26 cellular contexts compared by ENCODE assay signal in the genomic region with DNA sequence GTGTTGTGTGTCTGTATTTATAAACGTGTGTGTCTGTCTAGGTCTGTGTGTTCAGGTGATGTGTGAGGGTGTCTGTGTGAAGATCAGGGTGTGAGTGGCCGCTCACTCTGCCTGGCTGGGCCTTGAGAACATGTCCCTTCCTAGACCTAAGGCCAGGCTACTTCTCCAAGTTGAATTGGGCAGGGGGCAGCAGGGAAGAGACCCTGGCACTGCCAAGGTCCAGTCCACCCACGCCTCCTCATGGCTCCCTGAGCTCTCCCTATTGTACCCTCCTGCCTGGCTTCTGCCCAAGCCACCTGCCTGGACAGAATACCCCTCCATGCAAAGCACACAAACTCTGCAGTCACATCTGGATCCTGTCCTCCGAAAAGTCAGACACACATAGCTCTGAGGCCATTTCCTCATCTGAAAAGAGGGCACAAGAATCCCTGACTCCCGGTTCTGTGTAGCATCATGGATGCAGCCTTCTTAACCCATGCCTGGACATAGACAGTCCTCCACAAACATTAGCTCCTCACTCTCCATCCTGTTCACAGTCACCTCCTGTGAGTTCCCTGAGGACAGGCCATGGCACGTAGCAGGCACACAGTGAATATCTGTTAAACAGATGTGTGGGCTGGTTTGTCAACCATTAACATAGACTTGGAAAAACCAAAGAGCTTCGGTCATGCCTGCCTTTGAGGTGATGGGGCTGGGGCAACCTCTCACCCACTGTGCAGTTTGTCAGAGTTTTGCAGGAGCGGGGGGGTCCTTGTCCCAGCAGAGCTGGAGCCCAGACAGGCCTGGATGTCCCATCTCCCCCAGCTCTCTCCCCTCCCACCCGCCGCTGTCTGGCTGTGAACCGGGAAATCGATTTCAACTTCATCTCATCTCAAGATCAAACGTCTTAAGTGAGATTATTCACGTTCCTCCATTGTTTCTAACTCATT.
DNase-seq lines count a peak whose midpoint lies in the region; ATAC-seq, FAIRE-seq and TF ChIP-seq lines count a peak whose summit lies in the region.
"Had no signal": no experiment of that assay in that cellular context is flagged by ENCODE, and none has a peak within 500 bp of the region (broad histone marks: within the 10 kb centered on the region; RNA-seq: fewer than 3 reads in every experiment).

No MANE protein-coding gene starts in this region.

- H2BK5ac ChIP-seq in H9 (ENCODE audit: insufficient read length, low read length): no peak overlapping the region

- H3K27me3 Mint-ChIP-seq in H9 (ENCODE audit: low read depth): peaks cover 18% of the 10 kb centered on the region
- H3K27me3 Mint-ChIP-seq: CD4-positive, CD25-positive, alpha-beta regulatory T cell had no signal

- no peaks in the 10 kb centered on the region for H4K20me1 ChIP-seq in H9 (ENCODE audit: control insufficient read depth, insufficient read depth, insufficient read length)
- no peaks in the 10 kb centered on the region for H4K20me1 ChIP-seq in HepG2 (ENCODE audit: insufficient read depth, low read length)

- H2AFZ ChIP-seq in H9 (ENCODE audit: low read length) (no peak overlapping the region), HepG2 (ENCODE audit: low read length) (no peak overlapping the region)
- H2AFZ ChIP-seq: GM23248 had no signal

- H2AK5ac ChIP-seq in H9 (ENCODE audit: insufficient read length, low read length): no peak overlapping the region

- no peak overlapping the region for H3K14ac ChIP-seq in H9 (ENCODE audit: insufficient read depth, low read length)

- H3K36me3 ChIP-seq in HepG2 (replicated peaks in 1 of 2; ENCODE audit: control insufficient read depth in 1 of 2, insufficient read depth in 2 of 2, low read length in 2 of 2) (no peaks in the 10 kb centered on the region), spleen (no peaks in the 10 kb centered on the region)
- H3K36me3 ChIP-seq: left lung, sigmoid colon had no signal

- CTCF ChIA-PET in GM10248 (lab: Yijun Ruan, JAX) (interaction anchor here (0.8 to 1.0 kb wide), 2 partner anchors 55 to 240 kb away, joined by 3 read pairs; no protein-coding TSS in a partner anchor), HepG2 (lab: Yijun Ruan, JAX; ENCODE audit: low intra/inter-chr PET ratio, low total read pairs) (no interaction called here)

- H3K9me3 Mint-ChIP-seq in H9: no peaks in the 10 kb centered on the region; a peak in 1 of 5 replicates
- H3K9me3 Mint-ChIP-seq: activated B cell treated with CpG ODN at 0.5 μM for 24 hours; natural killer cell treated with Interleukin-12 subunit alpha and Interleukin-12 subunit beta and Interleukin-15 and Interleukin-18, amount 100 ng/mL, for 72 hours had no signal

- no peak overlapping the region for H3K4ac ChIP-seq in H9 (ENCODE audit: low read depth, low read length)

- no peak overlapping the region for H3K18ac ChIP-seq in H9 (ENCODE audit: insufficient read length, low read depth, low read length)

- POLR2A ChIA-PET in GM10248 (lab: Yijun Ruan, JAX): no interaction called here
- POLR2A ChIA-PET in HepG2 (lab: Yijun Ruan, JAX): interaction anchor here (1.2 kb wide), 1 partner anchor 12 kb away, joined by 4 read pairs; no protein-coding TSS in a partner anchor

- no peak overlapping the region for H4K91ac ChIP-seq in H9 (ENCODE audit: insufficient read length, low read depth, low read length)

- H3K9me3 ChIP-seq in H9 (ENCODE audit: control insufficient read depth, low read depth, low read length) (no peaks in the 10 kb centered on the region), HepG2 (ENCODE audit: low read length) (no peaks in the 10 kb centered on the region), spleen (no peaks in the 10 kb centered on the region)
- H3K9me3 ChIP-seq: left lung, sigmoid colon, testis had no signal

- H3K27me3 ChIP-seq in H9 (ENCODE audit: insufficient read depth, low read length): no peaks in the 10 kb centered on the region
- H3K27me3 ChIP-seq in HepG2 (ENCODE audit: control insufficient read depth in 1 of 2, insufficient read depth in 2 of 2, low read length in 2 of 2): peaks cover 7 to 56% of the 10 kb centered on the region in 2 experiments; a peak in 4 of 5 replicates
- peaks cover 0 to 39% (median 0%) of the 10 kb centered on the region in 7 donors for H3K27me3 ChIP-seq in spleen (replicated peaks in 1 of 7)
- H3K27me3 ChIP-seq in foreskin keratinocyte: peaks cover 15% of the 10 kb centered on the region
- H3K27me3 ChIP-seq: sigmoid colon, testis had no signal

- H3K27ac ChIP-seq in H9 (ENCODE audit: insufficient read length, low read depth, low read length): no peak overlapping the region
- no peak overlapping the region for H3K27ac ChIP-seq in HepG2 (ENCODE audit: extremely low read length, insufficient read depth, low read length)
- H3K27ac ChIP-seq in spleen: no peak overlapping the region
- H3K27ac ChIP-seq in foreskin keratinocyte: no peak overlapping the region
- H3K27ac ChIP-seq: GM23248, left lung, sigmoid colon, testis had no signal

- no peak overlapping the region for H2BK12ac ChIP-seq in H9 (ENCODE audit: insufficient read length, low read depth, low read length)

- H3K79me2 ChIP-seq in H9 (ENCODE audit: insufficient read depth, low read length) (no peaks in the 10 kb centered on the region), HepG2 (ENCODE audit: insufficient read depth, low read length) (no peaks in the 10 kb centered on the region)

- H3K4me3 ChIP-seq in HepG2 (replicated peaks in 1 of 3; ENCODE audit: insufficient read depth in 1 of 3, low read depth in 2 of 3, low read length in 3 of 3): no peak overlapping the region; a peak in 1 of 6 replicates
- H3K4me3 ChIP-seq in spleen: no peak overlapping the region
- H3K4me3 ChIP-seq: GM23248, left lung, sigmoid colon, testis had no signal

- H3K9ac ChIP-seq in H9 (ENCODE audit: extremely low read depth, insufficient read length, low read length): no peak overlapping the region
- no peak overlapping the region for H3K9ac ChIP-seq in HepG2 (ENCODE audit: insufficient read depth, low read depth, low read length)
- H3K9ac ChIP-seq: GM23248 had no signal

- H3K27ac Mint-ChIP-seq in H9: no peak overlapping the region
- H3K27ac Mint-ChIP-seq: activated B cell treated with CpG ODN at 0.5 μM for 24 hours; CD4-positive, CD25-positive, alpha-beta regulatory T cell; natural killer cell treated with Interleukin-12 subunit alpha and Interleukin-12 subunit beta and Interleukin-15 and Interleukin-18, amount 100 ng/mL, for 72 hours had no signal

- in situ Hi-C loops in HepG2 (cut with HindIII; ENCODE audit: extremely low pct_ligation_motif_present, low pct_unique_long_range_greater_than_20kb): no loop called here

- H4K8ac ChIP-seq in H9 (replicated peaks; ENCODE audit: insufficient read length, low read depth, low read length): no peak overlapping the region

- H4K5ac ChIP-seq in H9 (ENCODE audit: insufficient read length, low read depth, low read length): no peak overlapping the region

- H3K56ac ChIP-seq in H9 (ENCODE audit: insufficient read length, low read depth, low read length): no peak overlapping the region

- TF ChIP-seq EP300 in HepG2 (IDR thresholded peaks at IDR 0.05; ENCODE audit: low read depth in 2 of 2, low read length in 2 of 2) (no peak), HepG2 (CRISPR knock-in tag; IDR thresholded peaks at IDR 0.05; ENCODE audit: borderline replicate concordance) (no peak)

- WGBS in H9 (ENCODE audit: extremely low coverage, insufficient read length, low lambda C conversion rate): no CpG with 5 or more reads among the region's 14 CpGs
- 17% methylated on average over 12 of the region's 14 CpGs for WGBS in HepG2 (ENCODE audit: low lambda C conversion rate)
- 67 to 77% (median 74%) methylated on average over 14 of the region's 14 CpGs for WGBS in spleen, 5 donors

- no peaks in the 10 kb centered on the region for H3K23me2 ChIP-seq in H9 (ENCODE audit: insufficient read length, low read depth, low read length, poor library complexity, severe bottlenecking)

- no peak overlapping the region for H3T11ph ChIP-seq in H9 (ENCODE audit: low read length)

- H3K4me2 ChIP-seq in H9 (ENCODE audit: insufficient read depth, insufficient read length, low read length) (no peak overlapping the region), HepG2 (ENCODE audit: low read depth, low read length) (peak overlapping the region; percentile 16; the same call in 1 of the 2 replicates)

- no peaks in the 10 kb centered on the region for H3K79me1 ChIP-seq in H9 (ENCODE audit: insufficient read depth, low read depth, low read length, poor library complexity, severe bottlenecking)

- no peak for TF ChIP-seq POLR2A in HepG2 (IDR thresholded peaks at IDR 0.05; ENCODE audit: insufficient read depth in 1 of 2, low read depth in 2 of 2, low read length in 2 of 2)
- TF ChIP-seq POLR2A in spleen (IDR thresholded peaks at IDR 0.05): no peak

- DNase-seq in GM10248 (ENCODE audit: extremely low spot score) (peak; percentile 4), H9 (peak; percentile 20), HepG2 (ENCODE audit: low spot score) (no peak), spleen (peak; percentile 53), NCI-H82 (lab: John Stamatoyannopoulos, UW) (no peak), foreskin keratinocyte (no peak), HPDE6-E6E7 (ENCODE audit: extremely low spot score) (no peak), mucosa of gallbladder (ENCODE audit: low spot score) (no peak)
- DNase-seq: activated B cell treated with CpG ODN at 0.5 μM for 24 hours; activated CD4-positive, alpha-beta T cell treated with anti-CD3 and anti-CD28 coated beads, Interleukin-2, amount 50 U/mL, for 4 hours; activated gamma-delta T cell; activated T-cell treated with anti-CD3 and anti-CD28 coated beads for 4 hours; CD4-positive, CD25-positive, alpha-beta regulatory T cell; DND-41; GM23248; hypothalamus; NCI-H1105; NCI-H2029 treated with DMSO at 0.1 percent for 48 hours; NCI-H526 treated with DMSO at 0.1 percent for 48 hours; sigmoid colon; stimulated activated CD4-positive, alpha-beta T cell treated with anti-CD3 and anti-CD28 coated beads, Interleukin-4, amount 100 ng/mL, for 4 hours; stimulated activated naive CD4-positive, alpha-beta T cell; T-helper 1 cell had no signal

- ATAC-seq in HepG2 (peak; percentile 59), foreskin keratinocyte (no peak)
- ATAC-seq: left lung; natural killer cell treated with Interleukin-12 subunit alpha and Interleukin-12 subunit beta and Interleukin-15 and Interleukin-18, amount 100 ng/mL, for 72 hours had no signal

- H2BK15ac ChIP-seq in H9 (ENCODE audit: low read depth, low read length): no peak overlapping the region

- H3K4me1 ChIP-seq in H9 (ENCODE audit: insufficient read depth, low read length) (peaks cover 2% of the 10 kb centered on the region; the same call in 1 of the 2 replicates), HepG2 (ENCODE audit: insufficient read depth, low read length) (peaks cover 26% of the 10 kb centered on the region; the same call in 1 of the 2 replicates), spleen (no peaks in the 10 kb centered on the region), foreskin keratinocyte (no peaks in the 10 kb centered on the region)
- H3K4me1 ChIP-seq: left lung, sigmoid colon had no signal

- FAIRE-seq in HepG2 (lab: Jason Lieb, UNC): no peak

- TF ChIP-seq CTCF in GM10248 (IDR thresholded peaks at IDR 0.05; ENCODE audit: control extremely low read depth, extremely low read depth, low read depth, missing control alignments): no peak
- no peak for TF ChIP-seq CTCF in H9 (conservative IDR thresholded peaks at IDR 0.05)
- no peak for TF ChIP-seq CTCF in HepG2 (CRISPR knock-in tag; IDR thresholded peaks at IDR 0.05)
- TF ChIP-seq CTCF in spleen (IDR thresholded peaks at IDR 0.05 in 8 of 11, conservative IDR thresholded peaks at IDR 0.05 in 3 of 11): no peak
- TF ChIP-seq CTCF in foreskin keratinocyte (conservative IDR thresholded peaks at IDR 0.05): no peak

- H3K23ac ChIP-seq in H9 (ENCODE audit: insufficient read length, low read depth, low read length): no peak overlapping the region

- TF ChIP-seq RAD21 in HepG2 (CRISPR knock-in tag; IDR thresholded peaks at IDR 0.05): no peak

- no peaks in the 10 kb centered on the region; a peak in 2 of 7 replicates for H3K36me3 Mint-ChIP-seq in H9 (ENCODE audit: insufficient read depth in 1 of 3, low read depth in 3 of 3)
- H3K36me3 Mint-ChIP-seq: CD4-positive, CD25-positive, alpha-beta regulatory T cell; natural killer cell treated with Interleukin-12 subunit alpha and Interleukin-12 subunit beta and Interleukin-15 and Interleukin-18, amount 100 ng/mL, for 72 hours had no signal

- peaks cover 8% of the 10 kb centered on the region in 2 experiments for H3K4me1 Mint-ChIP-seq in H9
- H3K4me1 Mint-ChIP-seq: CD4-positive, CD25-positive, alpha-beta regulatory T cell had no signal

- no peak overlapping the region for H2BK120ac ChIP-seq in H9 (ENCODE audit: low read depth, low read length, poor library complexity, severe bottlenecking)

- H3K4me3 Mint-ChIP-seq in H9: no peak overlapping the region
- H3K4me3 Mint-ChIP-seq: activated B cell treated with CpG ODN at 0.5 μM for 24 hours; CD4-positive, CD25-positive, alpha-beta regulatory T cell; natural killer cell treated with Interleukin-12 subunit alpha and Interleukin-12 subunit beta and Interleukin-15 and Interleukin-18, amount 100 ng/mL, for 72 hours had no signal

- H2BK20ac ChIP-seq in H9 (ENCODE audit: low read depth, low read length, poor library complexity, severe bottlenecking): no peak overlapping the region

- no TSS peak for BruUV-seq in HepG2 (replicated peaks; lab: Mats Ljungman, UMichigan)

- intact Hi-C loops in HepG2 (cut with micrococcal nuclease; ENCODE audit: unreplicated experiment) (no loop called here), spleen (cut with DNase I; ENCODE audit: low total_unique reads) (no loop called here)

Comparison
In these comparisons a context has a peak if more than half of its experiments do, and no peak if none do; other contexts are left out.
1. DNase-seq: peak in GM10248 (single experiment), H9 (single experiment) and spleen (single experiment); none in HepG2 (single experiment), NCI-H82 (single experiment), foreskin keratinocyte (0 of 2), HPDE6-E6E7 (single experiment) and mucosa of gallbladder (single experiment).